ENCODE assay signal across 19 cellular contexts in genomic region chr9:94600258-94600657, GRCh38. TPM values are rescaled to one million over a fixed set of nuclear protein-coding genes. Genes with fewer than 3 reads are reported as not detected.
A peak's percentile ranks its signal among the peaks of the same experiment; 100 is the strongest.
DNase-seq lines count a peak whose midpoint lies in the region; ATAC-seq and TF ChIP-seq lines count a peak whose summit lies in the region.
"Had no signal": no experiment of that assay in that cellular context is flagged by ENCODE, and none has a peak within 500 bp of the region (broad histone marks: within the 10 kb centered on the region; RNA-seq: fewer than 3 reads in every experiment).

No MANE protein-coding gene starts in this region.

- no peaks in the 10 kb centered on the region for H3K9me3 Mint-ChIP-seq in CD14-positive monocyte
- H3K9me3 Mint-ChIP-seq: CD4-positive, alpha-beta T cell had no signal

- peaks cover 7% of the 10 kb centered on the region in 3 donors for H3K27me3 Mint-ChIP-seq in CD14-positive monocyte (ENCODE audit: low read depth in 3 of 3)

- TF ChIP-seq POLR2A in right lobe of liver (IDR thresholded peaks at IDR 0.05): peak; percentile 35

- H3K4me2 ChIP-seq in PC-3 (ENCODE audit: low read length): no peak overlapping the region
- H3K4me2 ChIP-seq: PC-9 had no signal

- H3K27me3 ChIP-seq in colonic mucosa (no peaks in the 10 kb centered on the region), right lobe of liver (no peaks in the 10 kb centered on the region), psoas muscle (ENCODE audit: insufficient read depth in 3 of 3, low read length in 2 of 3) (no peaks in the 10 kb centered on the region), PC-3 (ENCODE audit: low read length) (no peaks in the 10 kb centered on the region)

- H3K36me3 ChIP-seq in colonic mucosa (no peaks in the 10 kb centered on the region), right lobe of liver (peaks cover 0 to 27% (median 8%) of the 10 kb centered on the region in 4 donors), psoas muscle (ENCODE audit: insufficient read depth in 1 of 2, low read depth in 1 of 2) (no peaks in the 10 kb centered on the region), PC-3 (ENCODE audit: low read depth, low read length) (no peaks in the 10 kb centered on the region; the same call in 1 of the 2 replicates)

- no peak overlapping the region for H2AFZ ChIP-seq in PC-3 (ENCODE audit: low read length)
- H2AFZ ChIP-seq: PC-9 had no signal

- DNase-seq in colonic mucosa: peak; percentile 67
- DNase-seq in right lobe of liver: peak; percentile 47 to 86 (median 76)
- peak; percentile 33 to 88 for DNase-seq in psoas muscle
- DNase-seq in CD14-positive monocyte (ENCODE audit: low spot score): no peak
- DNase-seq in PC-3: no peak
- no peak for DNase-seq in activated gamma-delta T cell treated with Interleukin-2 at 50 U/mL for 16 hours
- DNase-seq: CD4-positive, alpha-beta T cell; COR-L47; DMS79; Kasumi-1; NCI-H1694 treated with DMSO at 0.1 percent for 48 hours; NCI-H446; NCI-H526 treated with DMSO at 0.1 percent for 48 hours; PC-9; SIG-M5 had no signal

- TF ChIP-seq CTCF in colonic mucosa (IDR thresholded peaks at IDR 0.05) (no peak), right lobe of liver (IDR thresholded peaks at IDR 0.05) (no peak), psoas muscle (IDR thresholded peaks at IDR 0.05) (no peak), CD14-positive monocyte (IDR thresholded peaks at IDR 0.05) (no peak), PC-3 (conservative IDR thresholded peaks at IDR 0.05; ENCODE audit: low read depth, low read length) (no peak)

- H3K4me3 Mint-ChIP-seq in CD14-positive monocyte: no peak overlapping the region
- H3K4me3 Mint-ChIP-seq: CD4-positive, alpha-beta T cell had no signal

- peaks cover 6% of the 10 kb centered on the region for H3K4me1 Mint-ChIP-seq in CD14-positive monocyte

- H3F3A ChIP-seq in PC-3 (ENCODE audit: low read length, unreplicated experiment): no peaks in the 10 kb centered on the region

- H3K36me3 Mint-ChIP-seq in CD14-positive monocyte: peaks cover 26 to 37% of the 10 kb centered on the region in 2 donors

- no peaks in the 10 kb centered on the region for H3K79me2 ChIP-seq in PC-3 (ENCODE audit: low read length)

- H4K20me1 ChIP-seq in PC-3 (ENCODE audit: low read length): no peaks in the 10 kb centered on the region

- H3K27ac ChIP-seq in colonic mucosa: peak overlapping the region; percentile 9
- H3K27ac ChIP-seq in right lobe of liver: peak overlapping the region in 2 of 3 donors; percentile 53 to 68
- H3K27ac ChIP-seq in psoas muscle: peak overlapping the region; percentile 93
- no peak overlapping the region for H3K27ac ChIP-seq in PC-3 (ENCODE audit: low read length)
- H3K27ac ChIP-seq: PC-9, RWPE1 had no signal

- 27% methylated on average over 5 of the region's 8 CpGs for WGBS in right lobe of liver (ENCODE audit: insufficient coverage, low coverage, low lambda C conversion rate, missing lambda C conversion rate)
- WGBS in psoas muscle, 3 donors: 26 to 51% (median 30%) methylated on average over 8 of the region's 8 CpGs

- CTCF ChIA-PET in PC-3 (lab: Charles Lee): no interaction called here

- H3K4me3 ChIP-seq in colonic mucosa (no peak overlapping the region), right lobe of liver (no peak overlapping the region), psoas muscle (peak overlapping the region; percentile 45), PC-3 (ENCODE audit: low read length) (no peak overlapping the region)
- H3K4me3 ChIP-seq: PC-9 had no signal

- H3K4me1 ChIP-seq in colonic mucosa (no peaks in the 10 kb centered on the region), right lobe of liver (peaks cover 0 to 15% (median 5%) of the 10 kb centered on the region in 4 donors), psoas muscle (peaks cover 5% of the 10 kb centered on the region), PC-3 (ENCODE audit: insufficient read depth, low read length) (no peaks in the 10 kb centered on the region)

- H3K9me3 ChIP-seq in colonic mucosa (no peaks in the 10 kb centered on the region), right lobe of liver (no peaks in the 10 kb centered on the region), psoas muscle (no peaks in the 10 kb centered on the region), PC-3 (ENCODE audit: low read length) (no peaks in the 10 kb centered on the region)

- H3K9me2 ChIP-seq in PC-3 (replicated peaks; ENCODE audit: low read length): no peaks in the 10 kb centered on the region

- POLR2A ChIA-PET in PC-3 (lab: Charles Lee; ENCODE audit: unreplicated experiment): no interaction called here

- intact Hi-C loops in colonic mucosa (cut with DNase I) (loop anchor here (5.0 kb wide), 1 partner anchor 48 kb away; no protein-coding TSS in a partner anchor), right lobe of liver (cut with DNase I) (loop anchor here in 1 of 2 donors (5.0 kb wide), 1 partner anchor 48 kb away; no protein-coding TSS in a partner anchor), psoas muscle (cut with DNase I) (loop anchor here in 1 of 2 donors (5.0 kb wide), 1 partner anchor 308 kb away; no protein-coding TSS in a partner anchor), CD14-positive monocyte (cut with micrococcal nuclease) (no loop called here), PC-3 (cut with micrococcal nuclease) (no loop called here)

- H3K27ac Mint-ChIP-seq in CD14-positive monocyte: no peak overlapping the region
- H3K27ac Mint-ChIP-seq: CD4-positive, alpha-beta T cell had no signal

- ATAC-seq in right lobe of liver (peak; percentile 77 to 89 (median 80)), psoas muscle (peak; percentile 91 to 97 (median 96)), PC-3 (no peak), GM21381 (IDR thresholded peaks at IDR 0.05; ENCODE audit: unreplicated experiment) (no peak)

- H3K9ac ChIP-seq in colonic mucosa (ENCODE audit: low read depth in 2 of 2, low read length in 2 of 2) (peak overlapping the region; percentile 43 to 61), PC-3 (ENCODE audit: low read length) (no peak overlapping the region)

- BruUV-seq in PC-3 (replicated peaks; lab: Mats Ljungman, UMichigan): no TSS peak

RNA-seq across cellular contexts. Expression of gene FBP2, which starts 6.6 kb away (rescaled TPM):
- not detected for total RNA-seq in colonic mucosa
- not detected for total RNA-seq in right lobe of liver
- 10 to 100 TPM; 42.4 to 62.6 (median 54.5) TPM for total RNA-seq in psoas muscle
- 10 to 100 TPM; 18.9 to 69.6 (median 29.8) TPM for polyA plus RNA-seq in psoas muscle
- polyA plus RNA-seq in CD14-positive monocyte: not detected
- total RNA-seq in PC-3 (2014; rRNA removed): not detected in 2 replicates
- total RNA-seq: CD4-positive, alpha-beta T cell; MCF 10A; PC-9 had no signal
- polyA plus RNA-seq: BJ had no signal

RNA-seq across cellular contexts. Expression of gene FBP1, which starts 39.1 kb away (rescaled TPM):
- total RNA-seq in colonic mucosa (10 to 100 TPM; 43.8 to 51.4 TPM), right lobe of liver (100 to 1,000 TPM; 180 to 781 (median 384) TPM), psoas muscle (1 to 10 TPM in 3 of 4 donors, under 1 TPM in 1; 0.51 to 1.4 (median 1.3) TPM), PC-3 (2014; rRNA removed) (40.4 and 48.1 TPM in 2 replicates)
- polyA plus RNA-seq in psoas muscle (under 1 TPM; 0.24 to 0.83 (median 0.42) TPM), CD14-positive monocyte (10 to 100 TPM; 84.4 to 95.5 TPM)
- total RNA-seq: MCF 10A had no signal

RNA-seq across cellular contexts. Expression of gene PCAT7, which starts 45.4 kb away (rescaled TPM):
- total RNA-seq in colonic mucosa (1 to 10 TPM; 2.1 to 2.5 TPM), right lobe of liver (1 to 10 TPM in 2 of 6 experiments, under 1 TPM in 4; 0.37 to 3.1 (median 0.96) TPM), psoas muscle (under 1 TPM in 3 of 4 donors, not detected in 1; 0.12 to 0.62 (median 0.42) TPM), PC-3 (2014; rRNA removed) (1.9 and 2.5 TPM in 2 replicates)
- polyA plus RNA-seq in psoas muscle (under 1 TPM in 2 of 3 donors, not detected in 1; 0.21 to 0.44 TPM), CD14-positive monocyte (not detected)
- total RNA-seq: CD4-positive, alpha-beta T cell; MCF 10A had no signal

Comparison
In these comparisons a context has a peak if more than half of its experiments do, and no peak if none do; other contexts are left out.
1. DNase-seq: peak in colonic mucosa (single experiment), right lobe of liver (3 of 3) and psoas muscle (2 of 2); none in CD14-positive monocyte (single experiment), PC-3 (single experiment) and activated gamma-delta T cell treated with Interleukin-2 at 50 U/mL for 16 hours (single experiment).
2. ATAC-seq: peak in right lobe of liver (4 of 4) and psoas muscle (4 of 4); none in PC-3 (single experiment) and GM21381 (single experiment).
3. RNA of gene FBP2, which starts 6.6 kb away (total RNA-seq): 42.4 to 62.6 TPM in psoas muscle; not detected in colonic mucosa, not detected in right lobe of liver and not detected in PC-3; every median in the first group is over 10 times any median in the second.
4. RNA of gene FBP1, which starts 39.1 kb away (total RNA-seq): 180 to 781 TPM in right lobe of liver, 43.8 to 51.4 TPM in colonic mucosa and 40.4 to 48.1 TPM in PC-3; 0.51 to 1.4 TPM in psoas muscle; every median in the first group is over 10 times any median in the second.